In genomic region chr17:45267436-45268055, GRCh38 we compare ENCODE assay signal across 1 cellular context.
TF ChIP-seq lines count a peak whose summit lies in the region.

No MANE protein-coding gene starts in this region.

TF ChIP-seq in GM12878, 131 proteins besides CTCF, POLR2A, EP300 and RAD21:
- no peak for TF ChIP-seq TARDBP (IDR thresholded peaks at IDR 0.05; ENCODE audit: borderline replicate concordance)
